13 cellular contexts compared by ENCODE assay signal in the genomic region with DNA sequence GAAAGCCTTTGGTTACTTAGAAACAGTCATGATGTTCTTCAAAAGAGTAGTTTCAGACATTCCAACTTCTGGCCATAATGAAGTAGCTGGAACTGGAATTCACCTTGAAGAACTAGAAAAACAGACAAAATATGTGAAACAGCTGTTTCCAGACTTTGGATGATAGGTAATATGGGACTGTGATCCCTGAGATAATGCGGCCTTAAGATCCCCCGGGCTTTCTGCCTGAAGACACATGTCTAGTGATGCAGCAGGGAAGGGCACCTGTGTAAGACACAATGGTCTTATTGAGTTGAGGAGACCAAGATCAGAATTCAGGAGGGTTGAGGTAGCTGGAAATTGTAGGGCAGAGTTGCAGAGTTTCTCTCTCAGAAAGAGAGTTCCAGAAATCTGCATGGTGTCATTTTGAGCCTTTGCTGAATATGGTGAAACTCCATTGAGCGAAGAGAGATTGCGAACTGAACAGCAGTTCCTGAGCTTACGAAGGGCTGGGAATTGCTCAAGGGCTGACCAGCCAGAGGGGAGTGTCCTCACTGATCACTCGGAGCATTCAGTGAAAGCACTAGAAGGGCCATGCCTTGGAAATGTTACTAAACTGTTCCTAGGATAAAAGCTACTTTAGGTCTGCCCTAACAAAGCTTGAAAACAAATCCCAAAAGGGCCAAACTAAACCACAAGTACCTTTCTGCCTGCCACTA. TPM values are rescaled to one million over a fixed set of nuclear protein-coding genes. Genes with fewer than 3 reads are reported as not detected.
DNase-seq lines count a peak whose midpoint lies in the region; ATAC-seq and TF ChIP-seq lines count a peak whose summit lies in the region.
"Had no signal": no experiment of that assay in that cellular context is flagged by ENCODE, and none has a peak within 500 bp of the region (broad histone marks: within the 10 kb centered on the region; RNA-seq: fewer than 3 reads in every experiment).

No MANE protein-coding gene starts in this region.

- H4K12ac ChIP-seq in trophoblast cell (ENCODE audit: low read depth, low read length) = no peak overlapping the region

- H3K9me3 ChIP-seq in adipocyte (ENCODE audit: control insufficient read depth, low read length) (no peaks in the 10 kb centered on the region), trophoblast cell (ENCODE audit: insufficient read depth, low read depth, low read length) (no peaks in the 10 kb centered on the region)
- H3K9me3 ChIP-seq: BE2C had no signal

- no peak for TF ChIP-seq CTCF in fibroblast of villous mesenchyme (IDR thresholded peaks at IDR 0.05; ENCODE audit: insufficient read depth, low read depth, low read length)

- CTCF ChIA-PET in T-cell (lab: Charles Lee) = no interaction called here

- no peak overlapping the region for H3K23ac ChIP-seq in trophoblast cell (ENCODE audit: low read length)

- H3K4me3 Mint-ChIP-seq in immature natural killer cell (no peak overlapping the region), T-cell (no peak overlapping the region)
- H3K4me3 Mint-ChIP-seq: CD4-positive, alpha-beta memory T cell; H9 had no signal

- H2AFZ ChIP-seq in trophoblast cell (ENCODE audit: insufficient read depth, low read length, poor library complexity) = no peak overlapping the region

- H3K27ac Mint-ChIP-seq in immature natural killer cell (no peak overlapping the region), T-cell (no peak overlapping the region)
- H3K27ac Mint-ChIP-seq: H9, IgD-negative memory B cell had no signal

- H3K36me3 Mint-ChIP-seq in immature natural killer cell = peaks cover 0 to 5% (median 0%) of the 10 kb centered on the region in 3 donors
- no peaks in the 10 kb centered on the region for H3K36me3 Mint-ChIP-seq in T-cell
- H3K36me3 Mint-ChIP-seq: CD4-positive, alpha-beta memory T cell; IgD-negative memory B cell had no signal

- H3K36me3 ChIP-seq in adipocyte (ENCODE audit: control insufficient read depth, insufficient read depth, low read length, severe bottlenecking) (no peaks in the 10 kb centered on the region), trophoblast cell (ENCODE audit: control insufficient read depth in 1 of 2, insufficient read depth in 2 of 2, low read length in 2 of 2) (no peaks in the 10 kb centered on the region)
- H3K36me3 ChIP-seq: BE2C had no signal

- H3K27me3 Mint-ChIP-seq in immature natural killer cell (ENCODE audit: low read depth in 3 of 3) = no peaks in the 10 kb centered on the region
- no peaks in the 10 kb centered on the region for H3K27me3 Mint-ChIP-seq in T-cell
- H3K27me3 Mint-ChIP-seq: CD4-positive, alpha-beta memory T cell; IgD-negative memory B cell had no signal

- no peak overlapping the region for H4K91ac ChIP-seq in trophoblast cell (ENCODE audit: low read depth, low read length)

- H3K4me1 Mint-ChIP-seq in immature natural killer cell (no peaks in the 10 kb centered on the region), T-cell (no peaks in the 10 kb centered on the region)
- H3K4me1 Mint-ChIP-seq: IgD-negative memory B cell had no signal

- no CpG with 5 or more reads among the region's 6 CpGs for WGBS in trophoblast cell (ENCODE audit: extremely low coverage, insufficient coverage, insufficient read length)

- peak overlapping the region; percentile 64 for H2BK5ac ChIP-seq in trophoblast cell (ENCODE audit: low read depth, low read length, poor library complexity)

- no peak overlapping the region for H3K4me2 ChIP-seq in trophoblast cell (ENCODE audit: low read length)

- H3K27me3 ChIP-seq in adipocyte (replicated peaks; ENCODE audit: control insufficient read depth, insufficient read depth, low read length) = no peaks in the 10 kb centered on the region
- H3K27me3 ChIP-seq in trophoblast cell (ENCODE audit: insufficient read depth, low read length) = no peaks in the 10 kb centered on the region
- H3K27me3 ChIP-seq: BE2C had no signal

- H3K79me1 ChIP-seq in trophoblast cell (ENCODE audit: low read length) = peaks cover 4% of the 10 kb centered on the region

- no peak overlapping the region for H3K4ac ChIP-seq in trophoblast cell (ENCODE audit: low read depth, low read length)

- H3K4me1 ChIP-seq in adipocyte (ENCODE audit: control insufficient read depth, insufficient read depth, low read length) (peaks cover 15% of the 10 kb centered on the region), trophoblast cell (ENCODE audit: control insufficient read depth in 1 of 2, insufficient read depth in 2 of 2, low read length in 2 of 2) (peaks cover 4 to 16% of the 10 kb centered on the region in 2 experiments)
- H3K4me1 ChIP-seq: BE2C had no signal

- peak overlapping the region; percentile 71 for H3K27ac ChIP-seq in trophoblast cell (ENCODE audit: low read depth, low read length)

- POLR2A ChIA-PET in T-cell (lab: Charles Lee) = no interaction called here

- H3K9ac ChIP-seq in adipocyte (ENCODE audit: low read length) = no peak overlapping the region
- no peak overlapping the region for H3K9ac ChIP-seq in trophoblast cell (ENCODE audit: low read length)

- no peak overlapping the region for H3K18ac ChIP-seq in trophoblast cell (ENCODE audit: low read length)

- ATAC-seq in GM21786 (IDR thresholded peaks at IDR 0.05; ENCODE audit: unreplicated experiment) (no peak), T-cell (replicated peaks in 1 of 4) (no peak)

- no peaks in the 10 kb centered on the region for H3K79me2 ChIP-seq in trophoblast cell (ENCODE audit: control insufficient read depth, insufficient read depth, low read length, poor library complexity)

- DNase-seq in ELF-1 (ENCODE audit: low read depth, low spot score) (peak; percentile 12), adipocyte (ENCODE audit: low read depth) (peak; percentile 26), fibroblast of villous mesenchyme (ENCODE audit: low read depth) (peak; percentile 72), trophoblast cell (peak; percentile 88 to 97), immature natural killer cell (no peak), T-cell (no peak)
- DNase-seq: BE2C; CD4-positive, alpha-beta memory T cell; H9; NCI-H69; SHP77 had no signal

- no peak overlapping the region for H3K4me3 ChIP-seq in adipocyte (ENCODE audit: low read length)
- H3K4me3 ChIP-seq in fibroblast of villous mesenchyme (ENCODE audit: low read depth, low read length) = no peak overlapping the region
- H3K4me3 ChIP-seq in trophoblast cell (ENCODE audit: low read depth, low read length) = no peak overlapping the region

- H2AK5ac ChIP-seq in trophoblast cell (ENCODE audit: low read length) = no peak overlapping the region

- H3K14ac ChIP-seq in trophoblast cell (ENCODE audit: low read length) = no peak overlapping the region

- H4K8ac ChIP-seq in trophoblast cell (ENCODE audit: low read depth, low read length) = peak overlapping the region; percentile 56

- H2BK120ac ChIP-seq in trophoblast cell (ENCODE audit: insufficient read depth, low read length, poor library complexity) = peak overlapping the region; percentile 5

- H2BK12ac ChIP-seq in trophoblast cell (ENCODE audit: low read length) = peak overlapping the region; percentile 45

- no peaks in the 10 kb centered on the region for H3K9me3 Mint-ChIP-seq in immature natural killer cell
- H3K9me3 Mint-ChIP-seq in T-cell = no peaks in the 10 kb centered on the region
- H3K9me3 Mint-ChIP-seq: CD4-positive, alpha-beta memory T cell; H9; IgD-negative memory B cell had no signal

RNA-seq across cellular contexts. Expression of a gene that starts 41.7 kb away (rescaled TPM):
- 57.3 and 70.0 TPM in 2 replicates for total RNA-seq in fibroblast of villous mesenchyme
- polyA plus RNA-seq in trophoblast cell (2013) = 19.9 and 20.5 TPM in 2 replicates
- polyA plus RNA-seq in immature natural killer cell = 10 to 100 TPM in 1 of 3 donors, 1 to 10 TPM in 2; 5.6 to 11.2 (median 7.8) TPM
- total RNA-seq in T-cell = 10 to 100 TPM; 22.0 to 30.2 (median 26.2) TPM

Comparison
In these comparisons a context has a peak if more than half of its experiments do, and no peak if none do; other contexts are left out.
1. DNase-seq: peak in ELF-1 (single experiment), adipocyte (single experiment), fibroblast of villous mesenchyme (single experiment) and trophoblast cell (2 of 2); none in immature natural killer cell (0 of 3) and T-cell (0 of 34).